ENCODE assay signal across 8 cellular contexts in the genomic region with DNA sequence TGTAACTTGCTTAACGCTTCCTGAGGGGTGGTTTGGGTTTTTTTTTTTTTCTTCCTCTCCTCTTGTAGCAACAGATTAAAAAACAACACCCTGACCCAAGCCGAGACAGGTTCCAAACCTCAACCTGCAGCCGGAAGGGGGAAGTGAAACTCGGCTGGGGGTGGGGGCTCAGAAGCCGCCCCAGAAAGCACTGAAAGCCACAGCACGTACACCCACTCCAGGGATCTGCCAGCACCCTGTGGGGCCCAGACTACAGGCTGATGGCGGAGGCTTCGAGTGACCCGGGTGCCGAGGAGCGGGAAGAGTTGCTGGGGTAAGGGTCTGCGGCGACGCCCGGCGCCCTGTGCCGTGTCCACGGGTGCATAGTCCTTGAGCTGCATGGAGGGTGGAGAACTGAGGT. TPM values are rescaled to one million over a fixed set of nuclear protein-coding genes. Genes with fewer than 3 reads are reported as not detected.
A peak's percentile ranks its signal among the peaks of the same experiment; 100 is the strongest.
DNase-seq lines count a peak whose midpoint lies in the region; ATAC-seq and TF ChIP-seq lines count a peak whose summit lies in the region.

A gene with protein sequence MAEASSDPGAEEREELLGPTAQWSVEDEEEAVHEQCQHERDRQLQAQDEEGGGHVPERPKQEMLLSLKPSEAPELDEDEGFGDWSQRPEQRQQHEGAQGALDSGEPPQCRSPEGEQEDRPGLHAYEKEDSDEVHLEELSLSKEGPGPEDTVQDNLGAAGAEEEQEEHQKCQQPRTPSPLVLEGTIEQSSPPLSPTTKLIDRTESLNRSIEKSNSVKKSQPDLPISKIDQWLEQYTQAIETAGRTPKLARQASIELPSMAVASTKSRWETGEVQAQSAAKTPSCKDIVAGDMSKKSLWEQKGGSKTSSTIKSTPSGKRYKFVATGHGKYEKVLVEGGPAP (plus strand): TSS at position 200 of the 400 bp plus-strand sequence. CDS start 61 bp downstream, at position 261.

- peak; percentile 77 for DNase-seq in T-helper 22 cell (ENCODE audit: low read depth)
- DNase-seq in colonic mucosa, result no peak
- DNase-seq in stimulated activated CD4-positive, alpha-beta T cell treated with anti-CD3 and anti-CD28 coated beads, Interleukin-12 subunit alpha, Interleukin-12 subunit beta, amount 100 ng/mL, for 4 hours, result peak; percentile 62
- no peak for DNase-seq in WERI-Rb-1
- DNase-seq in left lobe of liver (ENCODE audit: low spot score), result no peak
- DNase-seq in COR-L47 (lab: John Stamatoyannopoulos, UW), result no peak

- H3K36me3 ChIP-seq in colonic mucosa (no peaks in the 10 kb centered on the region), WERI-Rb-1 (no peaks in the 10 kb centered on the region)

- intact Hi-C loops in colonic mucosa (cut with DNase I), result no loop called here

- H3K27ac ChIP-seq in colonic mucosa (peak within 1 kb of the TSS; percentile 60), WERI-Rb-1 (no peak within 1 kb of the TSS)

- peak within 1 kb of the TSS; percentile 43 to 81 for H3K9ac ChIP-seq in colonic mucosa (ENCODE audit: low read depth in 2 of 2, low read length in 2 of 2)

- no peak for TF ChIP-seq CTCF in colonic mucosa (IDR thresholded peaks at IDR 0.05)
- TF ChIP-seq CTCF in WERI-Rb-1 (IDR thresholded peaks at IDR 0.05; ENCODE audit: low read depth, low read length), result no peak

- no peaks in the 10 kb centered on the region for H3K27me3 ChIP-seq in colonic mucosa
- peaks cover 100% of the 10 kb centered on the region for H3K27me3 ChIP-seq in WERI-Rb-1 (ENCODE audit: insufficient read depth, low read depth, severe bottlenecking)

- H3K9me3 ChIP-seq in colonic mucosa (no peaks in the 10 kb centered on the region), WERI-Rb-1 (ENCODE audit: severe bottlenecking) (no peaks in the 10 kb centered on the region)

- H3K4me3 ChIP-seq in colonic mucosa (peak within 1 kb of the TSS; percentile 38), WERI-Rb-1 (ENCODE audit: low read depth, low read length) (no peak within 1 kb of the TSS)

- peak; percentile 30 for ATAC-seq in GM18858 (IDR thresholded peaks at IDR 0.05; ENCODE audit: unreplicated experiment)
- peak; percentile 24 for ATAC-seq in HG03060 (IDR thresholded peaks at IDR 0.05; ENCODE audit: low read depth, unreplicated experiment)
- ATAC-seq in left lobe of liver, result no peak

- no peaks in the 10 kb centered on the region for H3K4me1 ChIP-seq in colonic mucosa

RNA-seq across cellular contexts. Expression of the gene that starts here (rescaled TPM):
- total RNA-seq in colonic mucosa (10 to 100 TPM; 18.9 to 23.0 TPM), left lobe of liver (3.6 TPM)

Comparison
In these comparisons a context has a peak if more than half of its experiments do, and no peak if none do; other contexts are left out.
1. DNase-seq: peak in T-helper 22 cell (single experiment) and stimulated activated CD4-positive, alpha-beta T cell treated with anti-CD3 and anti-CD28 coated beads, Interleukin-12 subunit alpha, Interleukin-12 subunit beta, amount 100 ng/mL, for 4 hours (single experiment); none in colonic mucosa (single experiment), WERI-Rb-1 (single experiment), left lobe of liver (single experiment) and COR-L47 (single experiment).